22 cellular contexts compared by ENCODE assay signal in genomic region chr4:2163311-2163821, GRCh38.
DNase-seq lines count a peak whose midpoint lies in the region; ATAC-seq, FAIRE-seq and TF ChIP-seq lines count a peak whose summit lies in the region.
"Had no signal": no experiment of that assay in that cellular context is flagged by ENCODE, and none has a peak within 500 bp of the region (broad histone marks: within the 10 kb centered on the region; RNA-seq: fewer than 3 reads in every experiment).

No MANE protein-coding gene starts in this region.

- CTCF ChIA-PET in K562 (lab: Yijun Ruan, JAX; ENCODE audit: low intra/inter-chr PET ratio): no interaction called here

- H4K20me1 ChIP-seq in H9 (ENCODE audit: control insufficient read depth, insufficient read depth, insufficient read length) (no peaks in the 10 kb centered on the region), K562 (replicated peaks; ENCODE audit: control insufficient read depth, insufficient read depth, low read length) (no peaks in the 10 kb centered on the region), osteoblast (ENCODE audit: insufficient read depth, low read length) (no peaks in the 10 kb centered on the region)

- H3T11ph ChIP-seq in H9 (ENCODE audit: low read length): no peak overlapping the region

- H3K23ac ChIP-seq in H9 (ENCODE audit: insufficient read length, low read depth, low read length): no peak overlapping the region

- no peak overlapping the region for H2AFZ ChIP-seq in H9 (ENCODE audit: low read length)
- H2AFZ ChIP-seq in K562 (ENCODE audit: low read depth, low read length): peak overlapping the region; percentile 51
- no peak overlapping the region for H2AFZ ChIP-seq in osteoblast (ENCODE audit: low read length)

- H3K36me3 ChIP-seq in K562 (ENCODE audit: control insufficient read depth, insufficient read depth, low read length): no peaks in the 10 kb centered on the region
- no peaks in the 10 kb centered on the region for H3K36me3 ChIP-seq in osteoblast (ENCODE audit: insufficient read depth, low read length)
- H3K36me3 ChIP-seq: MG63, Peyer's patch had no signal

- no peaks in the 10 kb centered on the region for H3K4me1 Mint-ChIP-seq in H9
- peaks cover 7% of the 10 kb centered on the region for H3K4me1 Mint-ChIP-seq in activated T-helper 1 cell treated with anti-CD3 and anti-CD28 coated beads, Interleukin-12 subunit alpha, Interleukin-12 subunit beta, Interleukin-2, Interleukin-4 antibody, amounts not matched to agents 30 ng/mL and 10 ng/mL and 1 ng/mL, durations not matched to agents 14 hours and 24 hours and 36 hours (ENCODE audit: low read depth)
- H3K4me1 Mint-ChIP-seq: CD14-positive monocyte had no signal

- no peak overlapping the region for H3K9ac ChIP-seq in H9 (ENCODE audit: extremely low read depth, insufficient read length, low read length)
- H3K9ac ChIP-seq in K562 (ENCODE audit: insufficient read depth in 1 of 2, low read depth in 2 of 2, low read length in 2 of 2): peak overlapping the region in 1 of 2 experiments; percentile 73; a peak in 3 of 4 replicates

- TF ChIP-seq POLR2A in K562 (conservative IDR thresholded peaks at IDR 0.05): no peak

- DNase-seq in H9 (no peak), K562 (ENCODE audit: extremely low read depth in 1 of 4, low spot score in 3 of 4) (peak; percentile 32 to 65 (median 49)), left colon (peak in 1 of 2 donors; percentile 69), osteoblast (ENCODE audit: insufficient read length, low spot score, missing footprints) (peak; percentile 88), inferior parietal cortex (ENCODE audit: extremely low spot score) (no peak), activated gamma-delta T cell treated with Interleukin-2 at 50 U/mL for 16 hours (no peak)
- no peak for DNase-seq in activated T-helper 1 cell treated with anti-CD3 and anti-CD28 coated beads, Interleukin-12 subunit alpha, Interleukin-12 subunit beta, Interleukin-2, Interleukin-4 antibody, amounts not matched to agents 30 ng/mL and 10 ng/mL and 1 ng/mL, durations not matched to agents 14 hours and 24 hours and 36 hours (ENCODE audit: low spot score)
- DNase-seq: GOT3; Kasumi-1; MG63; NCI-H1417; NCI-H1694 treated with DMSO at 0.1 percent for 48 hours; NCI-H446 treated with DMSO at 0.1 percent for 48 hours; NCI-H526 treated with DMSO at 0.1 percent for 48 hours; NK-92 treated with Interleukin-12 subunit alpha and Interleukin-12 subunit beta, amount 100 ng/mL, for 24 hours; Peyer's patch had no signal

- no peaks in the 10 kb centered on the region; a peak in 3 of 7 replicates for H3K36me3 Mint-ChIP-seq in H9 (ENCODE audit: insufficient read depth in 1 of 3, low read depth in 3 of 3)
- peaks cover 8% of the 10 kb centered on the region for H3K36me3 Mint-ChIP-seq in activated T-helper 1 cell treated with anti-CD3 and anti-CD28 coated beads, Interleukin-12 subunit alpha, Interleukin-12 subunit beta, Interleukin-2, Interleukin-4 antibody, amounts not matched to agents 30 ng/mL and 10 ng/mL and 1 ng/mL, durations not matched to agents 14 hours and 24 hours and 36 hours (ENCODE audit: low read depth)
- H3K36me3 Mint-ChIP-seq: CD14-positive monocyte had no signal

- no CpG with 5 or more reads among the region's 19 CpGs for WGBS in H9 (ENCODE audit: extremely low coverage, insufficient read length, low lambda C conversion rate)
- WGBS in K562 (ENCODE audit: insufficient coverage, low coverage, missing lambda C conversion rate): 1% methylated on average over 19 of the region's 19 CpGs

- H4K8ac ChIP-seq in H9 (replicated peaks; ENCODE audit: insufficient read length, low read depth, low read length): no peak overlapping the region

- H3K4ac ChIP-seq in H9 (ENCODE audit: low read depth, low read length): no peak overlapping the region

- no peak overlapping the region for H3K4me3 ChIP-seq in K562
- H3K4me3 ChIP-seq in osteoblast (ENCODE audit: insufficient read depth, low read length): no peak overlapping the region
- H3K4me3 ChIP-seq: MG63, Peyer's patch had no signal

- FAIRE-seq in K562 (lab: Jason Lieb, UNC): no peak
- FAIRE-seq: A204.1, G401.6, GM12892 had no signal

- no peaks in the 10 kb centered on the region; the same call in 1 of the 2 replicates for H3K27me3 Mint-ChIP-seq in H9 (ENCODE audit: low read depth)
- H3K27me3 Mint-ChIP-seq in activated T-helper 1 cell treated with anti-CD3 and anti-CD28 coated beads, Interleukin-12 subunit alpha, Interleukin-12 subunit beta, Interleukin-2, Interleukin-4 antibody, amounts not matched to agents 30 ng/mL and 10 ng/mL and 1 ng/mL, durations not matched to agents 14 hours and 24 hours and 36 hours (ENCODE audit: insufficient read depth): no peaks in the 10 kb centered on the region

- H3K27ac ChIP-seq in H9 (ENCODE audit: insufficient read length, low read depth, low read length) (no peak overlapping the region), K562 (ENCODE audit: extremely low read depth, low read depth, low read length) (no peak overlapping the region), osteoblast (ENCODE audit: low read depth, low read length) (no peak overlapping the region)
- H3K27ac ChIP-seq: Peyer's patch had no signal

- POLR2A ChIA-PET in K562 (lab: Yijun Ruan, JAX): interaction anchor here (0.6 to 1.2 kb wide), 3 partner anchors 12 to 469 kb away, joined by 3 to 5 read pairs (median 3); no protein-coding TSS in a partner anchor

- no peak overlapping the region for H4K5ac ChIP-seq in H9 (ENCODE audit: insufficient read length, low read depth, low read length)

- H4K91ac ChIP-seq in H9 (ENCODE audit: insufficient read length, low read depth, low read length): no peak overlapping the region

- intact Hi-C loops in K562 (cut with micrococcal nuclease) (no loop called here), left colon (cut with DNase I, micrococcal nuclease) (no loop called here)
- intact Hi-C loops in activated T-helper 1 cell treated with anti-CD3 and anti-CD28 coated beads, Interleukin-12 subunit alpha, Interleukin-12 subunit beta, Interleukin-2, Interleukin-4 antibody, amounts not matched to agents 30 ng/mL and 10 ng/mL and 1 ng/mL, durations not matched to agents 14 hours and 24 hours and 36 hours (cut with micrococcal nuclease): no loop called here

- no peak overlapping the region for H2BK15ac ChIP-seq in H9 (ENCODE audit: low read depth, low read length)

- no peaks in the 10 kb centered on the region for H3K9me1 ChIP-seq in K562 (ENCODE audit: control insufficient read depth, insufficient read depth, low read length)

- H3K4me3 Mint-ChIP-seq in H9: no peak overlapping the region
- no peak overlapping the region for H3K4me3 Mint-ChIP-seq in activated T-helper 1 cell treated with anti-CD3 and anti-CD28 coated beads, Interleukin-12 subunit alpha, Interleukin-12 subunit beta, Interleukin-2, Interleukin-4 antibody, amounts not matched to agents 30 ng/mL and 10 ng/mL and 1 ng/mL, durations not matched to agents 14 hours and 24 hours and 36 hours
- H3K4me3 Mint-ChIP-seq: CD14-positive monocyte had no signal

- peak overlapping the region; percentile 66 for H2BK20ac ChIP-seq in H9 (ENCODE audit: low read depth, low read length, poor library complexity, severe bottlenecking)

- in situ Hi-C loops in K562 (cut with MboI): no loop called here

- H3K9me3 ChIP-seq in H9 (ENCODE audit: control insufficient read depth, low read depth, low read length): no peaks in the 10 kb centered on the region
- H3K9me3 ChIP-seq in K562 (replicated peaks; ENCODE audit: control insufficient read depth, insufficient read depth, low read depth, low read length): no peaks in the 10 kb centered on the region
- H3K9me3 ChIP-seq in osteoblast (ENCODE audit: low read depth, low read length): no peaks in the 10 kb centered on the region
- H3K9me3 ChIP-seq: MG63, Peyer's patch had no signal

- H3K56ac ChIP-seq in H9 (ENCODE audit: insufficient read length, low read depth, low read length): no peak overlapping the region

- no peak overlapping the region for H2BK12ac ChIP-seq in H9 (ENCODE audit: insufficient read length, low read depth, low read length)

- no peaks in the 10 kb centered on the region for H3K27me3 ChIP-seq in H9 (ENCODE audit: insufficient read depth, low read length)
- peaks cover 0 to 2% of the 10 kb centered on the region in 2 experiments; a peak in 1 of 5 replicates for H3K27me3 ChIP-seq in K562 (ENCODE audit: control insufficient read depth in 2 of 2, insufficient read depth in 2 of 2, low read length in 2 of 2)
- no peaks in the 10 kb centered on the region for H3K27me3 ChIP-seq in osteoblast (ENCODE audit: insufficient read depth, low read length)
- H3K27me3 ChIP-seq: MG63, Peyer's patch had no signal

- no peaks in the 10 kb centered on the region for H3K23me2 ChIP-seq in H9 (ENCODE audit: insufficient read length, low read depth, low read length, poor library complexity, severe bottlenecking)

- no peak overlapping the region for H2BK5ac ChIP-seq in H9 (ENCODE audit: insufficient read length, low read length)

- H3K79me2 ChIP-seq in H9 (ENCODE audit: insufficient read depth, low read length): no peaks in the 10 kb centered on the region
- no peaks in the 10 kb centered on the region for H3K79me2 ChIP-seq in K562 (ENCODE audit: control insufficient read depth, insufficient read depth, low read length)
- no peaks in the 10 kb centered on the region for H3K79me2 ChIP-seq in osteoblast (ENCODE audit: insufficient read depth, low read length)

- H3K9me3 Mint-ChIP-seq in H9: 0 out of 5 replicates have a peak, but pooled peaks cover 0 to 4% of the 10 kb centered on the region in 2 experiments
- no peaks in the 10 kb centered on the region for H3K9me3 Mint-ChIP-seq in activated T-helper 1 cell treated with anti-CD3 and anti-CD28 coated beads, Interleukin-12 subunit alpha, Interleukin-12 subunit beta, Interleukin-2, Interleukin-4 antibody, amounts not matched to agents 30 ng/mL and 10 ng/mL and 1 ng/mL, durations not matched to agents 14 hours and 24 hours and 36 hours
- H3K9me3 Mint-ChIP-seq: CD14-positive monocyte had no signal

- no peak overlapping the region for H2BK120ac ChIP-seq in H9 (ENCODE audit: low read depth, low read length, poor library complexity, severe bottlenecking)

- no peaks in the 10 kb centered on the region for H3K79me1 ChIP-seq in H9 (ENCODE audit: insufficient read depth, low read depth, low read length, poor library complexity, severe bottlenecking)

- ATAC-seq in K562: peak; percentile 90
- ATAC-seq in left colon: peak; percentile 82
- ATAC-seq in HG02798 (IDR thresholded peaks at IDR 0.05; ENCODE audit: poor library complexity, unreplicated experiment): no peak
- ATAC-seq: HCT116 had no signal

- H2AK5ac ChIP-seq in H9 (ENCODE audit: insufficient read length, low read length): no peak overlapping the region

- no peaks in the 10 kb centered on the region for H3K4me1 ChIP-seq in H9 (ENCODE audit: insufficient read depth, low read length)
- H3K4me1 ChIP-seq in K562 (replicated peaks in 1 of 2; ENCODE audit: control insufficient read depth in 2 of 2, insufficient read depth in 2 of 2, low read length in 2 of 2): peaks cover 6 to 11% of the 10 kb centered on the region in 2 experiments; a peak in 4 of 5 replicates
- H3K4me1 ChIP-seq in osteoblast (ENCODE audit: insufficient read depth, low read length): no peaks in the 10 kb centered on the region
- H3K4me1 ChIP-seq: Peyer's patch had no signal

- no peak overlapping the region for H3K14ac ChIP-seq in H9 (ENCODE audit: insufficient read depth, low read length)

- no peak for TF ChIP-seq EP300 in K562 (IDR thresholded peaks at IDR 0.05; ENCODE audit: low read length)

- H3K18ac ChIP-seq in H9 (ENCODE audit: insufficient read length, low read depth, low read length): no peak overlapping the region

- TF ChIP-seq CTCF in H9 (conservative IDR thresholded peaks at IDR 0.05) (no peak), K562 (IDR thresholded peaks at IDR 0.05 in 2 of 3, conservative IDR thresholded peaks at IDR 0.05 in 1 of 3; ENCODE audit: insufficient read depth in 2 of 3, low read depth in 1 of 3, low read length in 3 of 3) (no peak), osteoblast (IDR thresholded peaks at IDR 0.05; ENCODE audit: extremely low read depth, low read depth, low read length) (no peak)

- no peak overlapping the region for H3K4me2 ChIP-seq in H9 (ENCODE audit: insufficient read depth, insufficient read length, low read length)
- H3K4me2 ChIP-seq in K562 (ENCODE audit: insufficient read depth, low read length): peak overlapping the region; percentile 66
- H3K4me2 ChIP-seq in osteoblast (ENCODE audit: insufficient read depth, low read length): no peak overlapping the region

- BruUV-seq in K562 (replicated peaks; lab: Mats Ljungman, UMichigan): no TSS peak

- H3K27ac Mint-ChIP-seq in H9: no peak overlapping the region
- no peak overlapping the region for H3K27ac Mint-ChIP-seq in activated T-helper 1 cell treated with anti-CD3 and anti-CD28 coated beads, Interleukin-12 subunit alpha, Interleukin-12 subunit beta, Interleukin-2, Interleukin-4 antibody, amounts not matched to agents 30 ng/mL and 10 ng/mL and 1 ng/mL, durations not matched to agents 14 hours and 24 hours and 36 hours

- no peak for TF ChIP-seq RAD21 in K562 (CRISPR knock-in tag; conservative IDR thresholded peaks at IDR 0.05 in 1 of 2, IDR thresholded peaks at IDR 0.05 in 1 of 2)

Comparison
In these comparisons a context has a peak if more than half of its experiments do, and no peak if none do; other contexts are left out.
1. DNase-seq: peak in K562 (4 of 4) and osteoblast (single experiment); none in H9 (single experiment), inferior parietal cortex (single experiment), activated T-helper 1 cell treated with anti-CD3 and anti-CD28 coated beads, Interleukin-12 subunit alpha, Interleukin-12 subunit beta, Interleukin-2, Interleukin-4 antibody, amounts not matched to agents 30 ng/mL and 10 ng/mL and 1 ng/mL, durations not matched to agents 14 hours and 24 hours and 36 hours (single experiment) and activated gamma-delta T cell treated with Interleukin-2 at 50 U/mL for 16 hours (single experiment).